ENCODE assay signal across 17 cellular contexts in genomic region chr13:30881191-30881651, GRCh38. TPM values are rescaled to one million over a fixed set of nuclear protein-coding genes. Genes with fewer than 3 reads are reported as not detected.
DNase-seq lines count a peak whose midpoint lies in the region; ATAC-seq and TF ChIP-seq lines count a peak whose summit lies in the region.
"Had no signal": no experiment of that assay in that cellular context is flagged by ENCODE, and none has a peak within 500 bp of the region (broad histone marks: within the 10 kb centered on the region; RNA-seq: fewer than 3 reads in every experiment).

No MANE protein-coding gene starts in this region.

- H3K4me1 Mint-ChIP-seq in natural killer cell = no peaks in the 10 kb centered on the region

- no peak overlapping the region for H3K27ac Mint-ChIP-seq in natural killer cell

- peak overlapping the region; percentile 22; the same call in 1 of the 2 replicates for H3K4me2 ChIP-seq in SK-N-SH

- H3K79me2 ChIP-seq in SK-N-SH (ENCODE audit: insufficient read depth) = no peaks in the 10 kb centered on the region

- H3K9me2 ChIP-seq in SK-N-SH = no peaks in the 10 kb centered on the region

- H3K27me3 Mint-ChIP-seq in natural killer cell (ENCODE audit: low read depth in 2 of 2) = peaks cover 8 to 17% of the 10 kb centered on the region in 2 donors

- POLR2A ChIA-PET in SK-N-SH (lab: Yijun Ruan, JAX) = no interaction called here

- TF ChIP-seq CTCF in SK-N-SH (IDR thresholded peaks at IDR 0.05) = no peak
- TF ChIP-seq CTCF in natural killer cell (IDR thresholded peaks at IDR 0.05) = no peak

- H4K20me1 ChIP-seq in SK-N-SH (ENCODE audit: insufficient read depth) = no peaks in the 10 kb centered on the region

- H3K4me3 Mint-ChIP-seq in natural killer cell = no peak overlapping the region

- H3K27ac ChIP-seq in SK-N-SH (ENCODE audit: low read depth in 2 of 2, low read length in 1 of 2) (peak overlapping the region in 1 of 2 experiments; percentile 66; a peak in 3 of 4 replicates), right cardiac atrium (ENCODE audit: low read length) (peak overlapping the region; percentile 82), aorta (ENCODE audit: low read depth in 1 of 2, low read length in 2 of 2) (peak overlapping the region; percentile 72 to 97)

- H2AFZ ChIP-seq in SK-N-SH (ENCODE audit: low read depth) = peak overlapping the region; percentile 47; the same call in 1 of the 2 replicates

- H3K9me3 ChIP-seq in SK-N-SH (no peaks in the 10 kb centered on the region), right cardiac atrium (ENCODE audit: control insufficient read depth, low read length) (no peaks in the 10 kb centered on the region), aorta (ENCODE audit: control insufficient read depth, low read length) (no peaks in the 10 kb centered on the region)

- 95% methylated on average over 3 of the region's 3 CpGs for WGBS in SK-N-SH (ENCODE audit: low lambda C conversion rate)
- WGBS in right cardiac atrium = 65% methylated on average over 3 of the region's 3 CpGs
- WGBS in aorta, 2 donors = 3 to 13% methylated on average over 3 of the region's 3 CpGs

- TF ChIP-seq EP300 in SK-N-SH (IDR thresholded peaks at IDR 0.05; ENCODE audit: borderline replicate concordance in 1 of 2, low read depth in 1 of 2, low read length in 1 of 2) = no peak

- peak overlapping the region; percentile 10; the same call in 1 of the 2 replicates for H3K9ac ChIP-seq in SK-N-SH

- H3K4me3 ChIP-seq in SK-N-SH (ENCODE audit: low read depth in 2 of 2, low read length in 1 of 2) (no peak overlapping the region), right cardiac atrium (ENCODE audit: low read length) (no peak overlapping the region), aorta (ENCODE audit: low read length in 2 of 2) (no peak overlapping the region)

- no peak for TF ChIP-seq RAD21 in SK-N-SH (IDR thresholded peaks at IDR 0.05; ENCODE audit: low read length)

- no peak for ATAC-seq in SK-N-SH treated with all-trans-retinoic acid at 6 μM for 48 hours
- ATAC-seq in right cardiac atrium = peak; percentile 85 to 92
- ATAC-seq in aorta (ENCODE audit: low FRiP score) = peak; percentile 89
- ATAC-seq in GM18907 (IDR thresholded peaks at IDR 0.05; ENCODE audit: unreplicated experiment) = no peak
- ATAC-seq in natural killer cell = no peak
- ATAC-seq: stimulated activated naive CD8-positive, alpha-beta T cell treated with anti-CD3 and anti-CD28 coated beads, Interleukin-15, Interleukin-2, amounts not matched to agents 100 U/mL and 50 U/mL, for 24 hours had no signal

- no peaks in the 10 kb centered on the region for H3K36me3 Mint-ChIP-seq in natural killer cell

- no peaks in the 10 kb centered on the region for H3K9me3 Mint-ChIP-seq in natural killer cell

- peaks cover 28 to 31% of the 10 kb centered on the region in 2 experiments for H3K4me1 ChIP-seq in SK-N-SH (ENCODE audit: control insufficient read depth in 1 of 2, insufficient read depth in 2 of 2, low read depth in 1 of 2, low read length in 1 of 2)
- no peaks in the 10 kb centered on the region for H3K4me1 ChIP-seq in right cardiac atrium (ENCODE audit: control insufficient read depth, insufficient read depth, low read length)
- peaks cover 2 to 21% of the 10 kb centered on the region in 2 donors for H3K4me1 ChIP-seq in aorta (ENCODE audit: control insufficient read depth in 1 of 2, insufficient read depth in 2 of 2, low read length in 2 of 2)

- intact Hi-C loops in right cardiac atrium (cut with DNase I) (no loop called here), aorta (cut with DNase I) (loop anchor here (2.0 kb wide), 2 partner anchors 16 to 18 kb away; no protein-coding TSS in a partner anchor), natural killer cell (cut with micrococcal nuclease) (no loop called here)

- no peaks in the 10 kb centered on the region for H3K36me3 ChIP-seq in SK-N-SH (replicated peaks in 1 of 2; ENCODE audit: control insufficient read depth in 1 of 2, insufficient read depth in 2 of 2, low read length in 1 of 2)
- no peaks in the 10 kb centered on the region for H3K36me3 ChIP-seq in aorta (ENCODE audit: control insufficient read depth in 1 of 2, insufficient read depth in 2 of 2, low read length in 1 of 2)

- peaks cover 10% of the 10 kb centered on the region for H3F3A ChIP-seq in SK-N-SH (replicated peaks; ENCODE audit: insufficient read depth)

- DNase-seq in SK-N-SH (no peak), right cardiac atrium (peak; percentile 80 to 89 (median 82)), pons (ENCODE audit: low spot score) (peak; percentile 14), aorta (peak; percentile 85 to 87), globus pallidus (ENCODE audit: low spot score) (no peak), natural killer cell (no peak)
- DNase-seq: 8988T; activated CD4-positive, alpha-beta T cell treated with anti-CD3 and anti-CD28 coated beads, Interleukin-2, amount 50 U/mL, for 4 hours; activated gamma-delta T cell; caudate nucleus; COR-L47; H7; NCI-H1930; stimulated activated naive CD8-positive, alpha-beta T cell treated with anti-CD3 and anti-CD28 coated beads, Interleukin-15, Interleukin-2, amounts not matched to agents 100 U/mL and 50 U/mL, for 24 hours had no signal

- H3K27me3 ChIP-seq in SK-N-SH (ENCODE audit: insufficient read depth) = no peaks in the 10 kb centered on the region
- no peaks in the 10 kb centered on the region for H3K27me3 ChIP-seq in right cardiac atrium (ENCODE audit: control insufficient read depth, insufficient read depth)
- H3K27me3 ChIP-seq in aorta (ENCODE audit: control insufficient read depth in 1 of 2, insufficient read depth in 2 of 2, low read length in 1 of 2) = no peaks in the 10 kb centered on the region

- CTCF ChIA-PET in SK-N-SH (lab: Yijun Ruan, JAX) = interaction anchor here (2.6 kb wide), 1 partner anchor 15 kb away, joined by 8 read pairs; no protein-coding TSS in a partner anchor

TF ChIP-seq in SK-N-SH, 30 proteins besides CTCF, POLR2A, EP300 and RAD21 (continues in another document):
- TF ChIP-seq JUND (IDR thresholded peaks at IDR 0.05) (no peak), SMC3 (IDR thresholded peaks at IDR 0.05; ENCODE audit: low read depth, low read length) (no peak), MEF2A (IDR thresholded peaks at IDR 0.05; ENCODE audit: borderline replicate concordance, low read depth) (no peak), USF2 (IDR thresholded peaks at IDR 0.05; ENCODE audit: borderline replicate concordance, low read depth, low read length) (no peak), FOXJ3 (CRISPR knock-in tag; IDR thresholded peaks at IDR 0.05) (no peak), YY1 (IDR thresholded peaks at IDR 0.05; ENCODE audit: low read depth) (no peak), MXI1 (IDR thresholded peaks at IDR 0.05; ENCODE audit: low read depth, low read length) (no peak), GATA2 (CRISPR knock-in tag; IDR thresholded peaks at IDR 0.05) (no peak)

TF ChIP-seq in SK-N-SH treated with all-trans-retinoic acid at 6 μM for 48 hours, 23 proteins besides CTCF, POLR2A, EP300 and RAD21 (continues in another document):
- no peak for TF ChIP-seq PPARA (CRISPR knock-in tag; IDR thresholded peaks at IDR 0.05; ENCODE audit: borderline replicate concordance)
- TF ChIP-seq ZFP30 (CRISPR knock-in tag; IDR thresholded peaks at IDR 0.05) = no peak
- no peak for TF ChIP-seq ESRRG (CRISPR knock-in tag; IDR thresholded peaks at IDR 0.05)
- no peak for TF ChIP-seq TCF4 (CRISPR knock-in tag; IDR thresholded peaks at IDR 0.05; ENCODE audit: borderline replicate concordance)
- no peak for TF ChIP-seq OSR1 (CRISPR knock-in tag; IDR thresholded peaks at IDR 0.05)
- no peak for TF ChIP-seq ZNF565 (CRISPR knock-in tag; conservative IDR thresholded peaks at IDR 0.05; ENCODE audit: low read depth)
- no peak for TF ChIP-seq ARNTL (CRISPR knock-in tag; IDR thresholded peaks at IDR 0.05; ENCODE audit: borderline replicate concordance, low read depth)
- no peak for TF ChIP-seq RARB (CRISPR knock-in tag; IDR thresholded peaks at IDR 0.05)
- no peak for TF ChIP-seq ISL1 (CRISPR knock-in tag; IDR thresholded peaks at IDR 0.05)
- TF ChIP-seq TSHZ2 (CRISPR knock-in tag; IDR thresholded peaks at IDR 0.05) = no peak

RNA-seq across cellular contexts. Expression of gene MEDAG, which starts 24.9 kb away (rescaled TPM):
- 0.03 TPM in 1 of 2 replicates, not detected in the other for polyA plus RNA-seq in SK-N-SH (2012; rRNA removed)
- polyA plus RNA-seq in SK-N-SH (2012; cell fraction: cytosol; rRNA removed) = 0.01 and 0.03 TPM in 2 replicates
- not detected in 2 replicates for polyA plus RNA-seq in SK-N-SH (2012; cell fraction: nucleus; rRNA removed)
- total RNA-seq in right cardiac atrium = 10 to 100 TPM in 1 of 4 donors, 1 to 10 TPM in 3; 5.4 to 22.2 (median 8.5) TPM
- 7.3 TPM for polyA plus RNA-seq in right cardiac atrium
- 100 to 1,000 TPM; 146 to 188 TPM for total RNA-seq in aorta
- polyA plus RNA-seq in aorta = 100 to 1,000 TPM in 1 of 2 donors, 10 to 100 TPM in 1; 60.2 to 164 TPM
- total RNA-seq in natural killer cell = not detected

RNA-seq across cellular contexts. Expression of gene TEX26, which starts 51.2 kb away (rescaled TPM):
- polyA plus RNA-seq in SK-N-SH (2012; rRNA removed) (not detected in 2 replicates), right cardiac atrium (0.27 TPM), aorta (not detected)
- polyA plus RNA-seq in SK-N-SH (2012; cell fraction: cytosol; rRNA removed) = not detected in 2 replicates
- polyA plus RNA-seq in SK-N-SH (2012; cell fraction: nucleus; rRNA removed) = not detected in 2 replicates
- total RNA-seq in right cardiac atrium (not detected), aorta (under 1 TPM in 1 of 2 donors, not detected in 1; 0.24 TPM), natural killer cell (not detected)
- total RNA-seq: H7, pulmonary artery endothelial cell had no signal

Comparison
In these comparisons a context has a peak if more than half of its experiments do, and no peak if none do; other contexts are left out.
1. DNase-seq: peak in right cardiac atrium (3 of 3), pons (single experiment) and aorta (2 of 2); none in SK-N-SH (single experiment), globus pallidus (single experiment) and natural killer cell (single experiment).
2. ATAC-seq: peak in right cardiac atrium (2 of 2) and aorta (single experiment); none in SK-N-SH treated with all-trans-retinoic acid at 6 μM for 48 hours (single experiment), GM18907 (single experiment) and natural killer cell (0 of 3).
3. RNA of gene MEDAG, which starts 24.9 kb away (total RNA-seq): 146 to 188 TPM in aorta; 5.4 to 22.2 TPM in right cardiac atrium and not detected in natural killer cell; every median in the first group is over 4 times any median in the second.
4. intact Hi-C loops: an anchor here in aorta (2.0 kb wide); none called in right cardiac atrium and natural killer cell.